In genomic region chr18:80218341-80219227, GRCh38 we compare ENCODE assay signal across 27 cellular contexts. TPM values are rescaled to one million over a fixed set of nuclear protein-coding genes. Genes with fewer than 3 reads are reported as not detected.
"Had no signal": no experiment of that assay in that cellular context is flagged by ENCODE, and none has a peak within 500 bp of the region (broad histone marks: within the 10 kb centered on the region; RNA-seq: fewer than 3 reads in every experiment).

No MANE protein-coding gene starts in this region.

- DNase-seq: naive B cell; naive thymus-derived CD8-positive, alpha-beta T cell; nephron progenitor cell; nucleus accumbens; pancreas; retina; right cardiac atrium; right lobe of liver; sigmoid colon; small intestine; stimulated activated CD4-positive, alpha-beta T cell treated with anti-CD3 and anti-CD28 coated beads, Interleukin-15, amount 100 ng/mL, for 24 hours; stimulated activated CD4-positive, alpha-beta T cell treated with anti-CD3 and anti-CD28 coated beads, Interleukin-2, amount 100 ng/mL, for 24 hours; stimulated activated CD4-positive, alpha-beta T cell treated with anti-CD3 and anti-CD28 coated beads, Interleukin-2, amount 100 ng/mL, for 48 hours; stimulated activated CD4-positive, alpha-beta T cell treated with anti-CD3 and anti-CD28 coated beads, Interleukin-4, amount 100 ng/mL, for 24 hours; stimulated activated naive B cell treated with anti-CD40 and anti-IgM and Interleukin-4, amounts not matched to agents 10 μg/mL and 1 μg/mL and 100 μg/mL, for 72 hours; stimulated activated naive CD4-positive, alpha-beta T cell treated with Interleukin-2 at 50 U/mL for 16 hours; substantia nigra; testis; tibial artery; trophoblast cell; uterus had no signal

- H3K4me3 ChIP-seq: pancreas, prostate gland, right lobe of liver, sigmoid colon, suprapubic skin, testis, tibial artery, upper lobe of left lung, uterus had no signal

- H3K36me3 ChIP-seq: neutrophil, pancreas, prostate gland, right lobe of liver, sigmoid colon, suprapubic skin, tibial artery, upper lobe of left lung, uterus had no signal

- H3K9me3 ChIP-seq: neutrophil, pancreas, prostate gland, right lobe of liver, sigmoid colon, suprapubic skin, testis, tibial artery, upper lobe of left lung, uterus had no signal

- H3K27ac ChIP-seq: neutrophil, pancreas, prostate gland, right lobe of liver, sigmoid colon, suprapubic skin, testis, tibial artery, upper lobe of left lung, uterus had no signal

- ATAC-seq: naive thymus-derived CD8-positive, alpha-beta T cell; natural killer cell treated with Interleukin-12 subunit alpha and Interleukin-12 subunit beta and Interleukin-15 and Interleukin-18, amount 100 ng/mL, for 72 hours; pancreas; right cardiac atrium; right lobe of liver; stimulated activated effector memory CD8-positive, alpha-beta T cell treated with anti-CD3 and anti-CD28 coated beads, Interleukin-12 subunit alpha, Interleukin-12 subunit beta, amount 100 ng/mL, for 72 hours; stimulated activated naive B cell treated with anti-CD40 and anti-IgM and Interleukin-4, amounts not matched to agents 10 μg/mL and 1 μg/mL and 100 μg/mL, for 72 hours had no signal

- H3K4me1 ChIP-seq: pancreas, prostate gland, right lobe of liver, sigmoid colon, testis, tibial artery, upper lobe of left lung, uterus had no signal

- FAIRE-seq: pancreas, small intestine had no signal

- H3K27me3 ChIP-seq: neutrophil, pancreas, right lobe of liver, sigmoid colon, suprapubic skin, testis, tibial artery, upper lobe of left lung, uterus had no signal

RNA-seq across cellular contexts. Expression of gene PARD6G, which starts 28.7 kb away (rescaled TPM):
- total RNA-seq: natural killer cell treated with Interleukin-12 subunit alpha and Interleukin-12 subunit beta and Interleukin-15 and Interleukin-18, amount 100 ng/mL, for 72 hours had no signal
